In the genomic region with DNA sequence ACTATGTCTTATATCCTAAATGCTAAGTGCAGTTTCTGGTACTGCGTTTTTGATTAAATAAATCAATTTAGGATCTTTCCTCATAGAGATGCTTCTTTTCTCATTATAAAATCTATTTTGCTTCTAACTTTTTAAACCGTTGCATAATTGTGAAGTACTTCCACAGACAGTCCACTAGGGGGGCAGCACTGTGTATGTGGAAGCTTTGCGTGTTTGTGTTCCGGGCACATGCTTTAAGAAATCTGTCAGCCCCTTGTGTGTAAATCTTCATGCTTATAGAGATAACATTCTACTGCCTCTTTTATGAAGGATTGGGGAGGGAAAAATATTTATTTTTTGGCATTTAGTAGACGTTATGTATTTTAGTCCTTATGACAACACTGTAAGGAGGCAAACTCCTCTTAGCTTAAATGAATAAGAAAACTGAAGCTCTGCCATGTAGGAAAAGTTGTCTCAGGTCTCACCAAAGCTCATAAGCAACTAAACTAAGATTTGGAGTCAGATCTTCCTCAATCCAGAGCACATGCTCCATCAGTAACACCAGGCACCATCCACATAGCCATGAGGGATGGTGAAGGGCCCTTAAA, we compare ENCODE assay signal across 7 cellular contexts.
A peak's percentile ranks its signal among the peaks of the same experiment; 100 is the strongest.
DNase-seq lines count a peak whose midpoint lies in the region; ATAC-seq and TF ChIP-seq lines count a peak whose summit lies in the region.

No MANE protein-coding gene starts in this region.

- TF ChIP-seq CTCF in HFF-Myc (IDR thresholded peaks at IDR 0.05; ENCODE audit: low read depth, low read length, missing control alignments): peak; percentile 75
- peak; percentile 71 for TF ChIP-seq CTCF in NB4 (IDR thresholded peaks at IDR 0.05; ENCODE audit: low read depth, low read length)
- peak; percentile 76 for TF ChIP-seq CTCF in epithelial cell of proximal tubule (conservative IDR thresholded peaks at IDR 0.05; ENCODE audit: low read depth, low read length)

- TF ChIP-seq POLR2A in NB4 (IDR thresholded peaks at IDR 0.05; ENCODE audit: extremely low read depth, insufficient read length): no peak
- no peak for TF ChIP-seq POLR2A in GM18505 (IDR thresholded peaks at IDR 0.05; ENCODE audit: borderline replicate concordance, extremely low read depth, insufficient read depth, insufficient read length)

- ATAC-seq in GM18508 (IDR thresholded peaks at IDR 0.05; ENCODE audit: insufficient read depth, unreplicated experiment) (peak; percentile 92), sciatic nerve (peak; percentile 68), GM18505 (IDR thresholded peaks at IDR 0.05; ENCODE audit: unreplicated experiment) (no peak)

- H3K4me3 ChIP-seq in HFF-Myc (replicated peaks; ENCODE audit: low read depth, low read length) (no peak overlapping the region), NB4 (ENCODE audit: low read depth, low read length) (no peak overlapping the region), epithelial cell of proximal tubule (ENCODE audit: low read depth, low read length) (no peak overlapping the region)

- intact Hi-C loops in sciatic nerve (cut with DNase I): no loop called here

- DNase-seq in HFF-Myc (ENCODE audit: extremely low read depth, low read depth): peak; percentile 45
- peak; percentile 37 for DNase-seq in NB4 (ENCODE audit: low read depth)
- no peak for DNase-seq in epithelial cell of proximal tubule (ENCODE audit: low read depth)
- no peak for DNase-seq in sciatic nerve (ENCODE audit: low spot score)
- no peak for DNase-seq in GDM1 (lab: John Stamatoyannopoulos, UW)

Comparison
In these comparisons a context has a peak if more than half of its experiments do, and no peak if none do; other contexts are left out.
1. DNase-seq: peak in HFF-Myc (single experiment) and NB4 (single experiment); none in epithelial cell of proximal tubule (single experiment), sciatic nerve (single experiment) and GDM1 (single experiment).
2. Peak in every context shown above with its lines, with median percentiles within 50 percentile points of each other: CTCF ChIP-seq.